4 cellular contexts compared by ENCODE assay signal in genomic region chr3:196244166-196244565, GRCh38. TPM values are rescaled to one million over a fixed set of nuclear protein-coding genes. Genes with fewer than 3 reads are reported as not detected.
"Had no signal": no experiment of that assay in that cellular context is flagged by ENCODE, and none has a peak within 500 bp of the region (broad histone marks: within the 10 kb centered on the region; RNA-seq: fewer than 3 reads in every experiment).

No MANE protein-coding gene starts in this region.

RNA-seq across cellular contexts. Expression of gene SLC51A, which starts 27.8 kb away (rescaled TPM):
- total RNA-seq: GM23248, H4, HFFc6 had no signal

RNA-seq across cellular contexts. Expression of gene ZDHHC19, which starts 33.0 kb away (rescaled TPM):
- total RNA-seq: GM23248, H4, H7, HFFc6 had no signal
- polyA plus RNA-seq: GM23248 had no signal
